1 cellular context compared by ENCODE assay signal in genomic region chr5:88401671-88402070, GRCh38.
TF ChIP-seq lines count a peak whose summit lies in the region.

No MANE protein-coding gene starts in this region.

TF ChIP-seq in GM23338, 12 proteins besides CTCF, POLR2A, EP300 and RAD21 (continued from another document):
- TF ChIP-seq ZNF462 (CRISPR knock-in tag; IDR thresholded peaks at IDR 0.05) = no peak
